8 cellular contexts compared by ENCODE assay signal in the genomic region with DNA sequence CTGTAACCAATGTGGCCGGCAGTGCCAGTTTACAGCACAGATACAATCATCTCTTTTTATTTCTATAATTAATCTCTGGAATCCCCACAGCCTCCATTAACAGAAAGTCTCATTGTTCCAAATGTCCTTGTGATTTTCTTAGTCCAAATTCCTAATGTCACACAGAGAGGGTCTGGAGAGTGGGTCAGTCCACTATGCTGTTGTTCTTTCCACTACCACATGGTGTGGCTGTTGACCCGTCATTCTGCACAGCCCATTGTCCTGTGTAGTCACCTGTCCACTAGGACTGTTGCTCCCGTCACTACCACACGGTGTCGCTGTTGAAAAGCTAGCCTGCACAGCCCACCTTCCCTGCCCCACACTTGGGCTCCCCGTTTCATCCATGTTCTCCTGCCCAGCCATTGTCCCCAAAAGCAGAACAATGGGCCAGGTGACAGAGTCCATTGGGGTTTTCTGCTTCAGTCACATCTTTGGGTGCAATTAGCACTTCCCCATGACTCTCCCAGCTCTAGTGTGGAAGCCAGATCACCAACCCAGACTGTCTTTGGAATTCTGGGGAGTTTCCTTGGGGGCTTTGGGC. TPM values are rescaled to one million over a fixed set of nuclear protein-coding genes. Genes with fewer than 3 reads are reported as not detected.
DNase-seq lines count a peak whose midpoint lies in the region; ATAC-seq and TF ChIP-seq lines count a peak whose summit lies in the region.

No MANE protein-coding gene starts in this region.

- intact Hi-C loops in mucosa of descending colon (cut with DNase I, micrococcal nuclease) = no loop called here

- ATAC-seq in mucosa of descending colon (peak; percentile 61), HG02970 (IDR thresholded peaks at IDR 0.05; ENCODE audit: low FRiP score, unreplicated experiment) (no peak), HG03280 (IDR thresholded peaks at IDR 0.05; ENCODE audit: unreplicated experiment) (no peak)

- no peaks in the 10 kb centered on the region for H3K36me3 ChIP-seq in mucosa of descending colon (ENCODE audit: low read depth)

- peak; percentile 32 for DNase-seq in G401 (ENCODE audit: low spot score)
- peak; percentile 21 to 35 for DNase-seq in cardiac fibroblast (ENCODE audit: low read depth in 2 of 2)
- DNase-seq in mucosa of descending colon = peak in 1 of 3 donors; percentile 20
- no peak for DNase-seq in DMS79 (lab: John Stamatoyannopoulos, UW)
- no peak for DNase-seq in effector CD4-positive, alpha-beta T cell

- TF ChIP-seq CTCF in LNCAP (IDR thresholded peaks at IDR 0.05) (peak; percentile 78), cardiac fibroblast (IDR thresholded peaks at IDR 0.05; ENCODE audit: low read depth, low read length) (peak; percentile 51), mucosa of descending colon (IDR thresholded peaks at IDR 0.05) (no peak)

- H3K4me3 ChIP-seq in cardiac fibroblast (replicated peaks in 1 of 2; ENCODE audit: low read depth in 2 of 2, low read length in 2 of 2) = no peak overlapping the region
- H3K4me3 ChIP-seq in mucosa of descending colon = no peak overlapping the region

- in situ Hi-C loops in G401 (cut with HindIII; ENCODE audit: low sequenced_read_pairs) = no loop called here

- peaks cover 6% of the 10 kb centered on the region for H3K9me3 ChIP-seq in mucosa of descending colon

- no peaks in the 10 kb centered on the region for H3K4me1 ChIP-seq in mucosa of descending colon (ENCODE audit: low read depth)

RNA-seq across cellular contexts. Expression of a gene that starts 8.6 kb away (rescaled TPM):
- total RNA-seq in G401 (2014; rRNA removed; shearing (Covaris generic)) = not detected in 2 replicates
- total RNA-seq in mucosa of descending colon = under 1 TPM in 2 of 3 donors, not detected in 1; 0.14 to 0.34 TPM

RNA-seq across cellular contexts. Expression of a gene that starts 33.7 kb away (rescaled TPM):
- total RNA-seq in G401 (2014; rRNA removed; shearing (Covaris generic)) = not detected in 2 replicates
- under 1 TPM in 1 of 3 donors, not detected in 2; 0.19 TPM for total RNA-seq in mucosa of descending colon

Comparison
In these comparisons a context has a peak if more than half of its experiments do, and no peak if none do; other contexts are left out.
1. DNase-seq: peak in G401 (single experiment) and cardiac fibroblast (2 of 2); none in DMS79 (single experiment) and effector CD4-positive, alpha-beta T cell (single experiment).